ENCODE assay signal across 15 cellular contexts in the genomic region with DNA sequence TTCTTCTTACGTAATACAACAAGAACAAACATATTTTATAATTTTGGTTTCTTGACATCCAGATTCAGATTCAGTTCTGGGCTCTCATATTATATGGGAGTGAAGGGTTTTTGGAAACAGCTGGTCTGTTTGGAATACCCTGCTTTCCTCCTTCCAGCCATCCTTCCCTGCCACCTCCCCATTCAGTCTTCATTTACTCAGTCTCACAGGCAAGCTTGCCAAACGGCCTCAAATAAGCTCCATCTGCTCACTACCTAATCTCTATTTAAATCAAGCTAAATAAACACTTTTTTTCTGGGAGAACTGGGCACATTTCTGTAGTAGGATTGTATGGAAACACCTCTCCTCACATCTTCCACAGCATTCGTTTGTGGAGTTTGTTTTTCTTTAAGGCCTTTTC.
DNase-seq lines count a peak whose midpoint lies in the region; ATAC-seq and TF ChIP-seq lines count a peak whose summit lies in the region.
"Had no signal": no experiment of that assay in that cellular context is flagged by ENCODE, and none has a peak within 500 bp of the region (broad histone marks: within the 10 kb centered on the region; RNA-seq: fewer than 3 reads in every experiment).

No MANE protein-coding gene starts in this region.

- no peak overlapping the region for H3K4me3 Mint-ChIP-seq in activated T-cell treated with anti-CD3 and anti-CD28 coated beads, Interleukin-2, amount 50 U/mL, for 24 hours
- H3K4me3 Mint-ChIP-seq: central memory CD8-positive, alpha-beta T cell; stimulated activated naive CD8-positive, alpha-beta T cell treated with anti-CD3 and anti-CD28 coated beads, Interleukin-15, Interleukin-2, amounts not matched to agents 100 ng/mL and 50 ng/mL, for 24 hours had no signal

- H3K4me1 Mint-ChIP-seq in activated T-cell treated with anti-CD3 and anti-CD28 coated beads, Interleukin-2, amount 50 U/mL, for 24 hours (ENCODE audit: low read depth), result no peaks in the 10 kb centered on the region
- H3K4me1 Mint-ChIP-seq: central memory CD8-positive, alpha-beta T cell had no signal

- H3K9me3 Mint-ChIP-seq in activated T-cell treated with anti-CD3 and anti-CD28 coated beads, Interleukin-2, amount 50 U/mL, for 24 hours, result no peaks in the 10 kb centered on the region
- H3K9me3 Mint-ChIP-seq: stimulated activated naive CD8-positive, alpha-beta T cell treated with anti-CD3 and anti-CD28 coated beads, Interleukin-15, Interleukin-2, amounts not matched to agents 100 ng/mL and 50 ng/mL, for 24 hours had no signal

- DNase-seq in AG10803 (ENCODE audit: low read depth) (peak; percentile 47), M059J (ENCODE audit: low read depth) (peak; percentile 16), iris pigment epithelial cell (ENCODE audit: low read depth) (peak; percentile 22)
- no peak for DNase-seq in activated T-cell treated with anti-CD3 and anti-CD28 coated beads, Interleukin-2, amount 50 U/mL, for 24 hours
- DNase-seq in activated T-cell treated with anti-CD3 and anti-CD28 coated beads, Interleukin-2, amount 50 U/mL, for 48 hours, result no peak
- DNase-seq: activated CD4-positive, CD25-positive, alpha-beta regulatory T cell; activated CD8-positive, alpha-beta memory T cell treated with anti-CD3 and anti-CD28 coated beads, Interleukin-2, amount 50 U/mL, for 4 hours; lower lobe of right lung; PC-9 had no signal

- no peak for TF ChIP-seq CTCF in AG10803 (conservative IDR thresholded peaks at IDR 0.05; ENCODE audit: low read length)
- TF ChIP-seq CTCF in VCaP (conservative IDR thresholded peaks at IDR 0.05), result no peak

- H3K36me3 Mint-ChIP-seq in activated T-cell treated with anti-CD3 and anti-CD28 coated beads, Interleukin-2, amount 50 U/mL, for 24 hours (ENCODE audit: low read depth), result no peaks in the 10 kb centered on the region
- H3K36me3 Mint-ChIP-seq: activated naive CD4-positive, alpha-beta T cell treated with anti-CD3 and anti-CD28 coated beads, Interleukin-2, amount 50 U/mL, for 72 hours had no signal

- H3K4me3 ChIP-seq in AG10803 (ENCODE audit: low read length), result no peak overlapping the region
- H3K4me3 ChIP-seq: lower lobe of right lung, PC-9 had no signal

- H3K27ac ChIP-seq in VCaP, result peak overlapping the region; percentile 63
- H3K27ac ChIP-seq: lower lobe of right lung, PC-9 had no signal

- no peak for ATAC-seq in esophagus mucosa
- ATAC-seq in GM19395 (IDR thresholded peaks at IDR 0.05; ENCODE audit: unreplicated experiment), result no peak
- ATAC-seq: activated naive CD4-positive, alpha-beta T cell treated with anti-CD3 and anti-CD28 coated beads, Interleukin-2, amount 50 U/mL, for 72 hours; lower lobe of right lung had no signal

- no peaks in the 10 kb centered on the region for H3K27me3 Mint-ChIP-seq in activated T-cell treated with anti-CD3 and anti-CD28 coated beads, Interleukin-2, amount 50 U/mL, for 24 hours
- H3K27me3 Mint-ChIP-seq: central memory CD8-positive, alpha-beta T cell; stimulated activated naive CD8-positive, alpha-beta T cell treated with anti-CD3 and anti-CD28 coated beads, Interleukin-15, Interleukin-2, amounts not matched to agents 100 ng/mL and 50 ng/mL, for 24 hours had no signal

- no peak overlapping the region for H3K27ac Mint-ChIP-seq in activated T-cell treated with anti-CD3 and anti-CD28 coated beads, Interleukin-2, amount 50 U/mL, for 24 hours
- H3K27ac Mint-ChIP-seq: activated naive CD4-positive, alpha-beta T cell treated with anti-CD3 and anti-CD28 coated beads, Interleukin-2, amount 50 U/mL, for 72 hours; stimulated activated naive CD8-positive, alpha-beta T cell treated with anti-CD3 and anti-CD28 coated beads, Interleukin-15, Interleukin-2, amounts not matched to agents 100 ng/mL and 50 ng/mL, for 24 hours had no signal

Comparison
In these comparisons a context has a peak if more than half of its experiments do, and no peak if none do; other contexts are left out.
1. DNase-seq: peak in AG10803 (single experiment), M059J (single experiment) and iris pigment epithelial cell (single experiment); none in activated T-cell treated with anti-CD3 and anti-CD28 coated beads, Interleukin-2, amount 50 U/mL, for 24 hours (single experiment) and activated T-cell treated with anti-CD3 and anti-CD28 coated beads, Interleukin-2, amount 50 U/mL, for 48 hours (0 of 2).